In the genomic region with DNA sequence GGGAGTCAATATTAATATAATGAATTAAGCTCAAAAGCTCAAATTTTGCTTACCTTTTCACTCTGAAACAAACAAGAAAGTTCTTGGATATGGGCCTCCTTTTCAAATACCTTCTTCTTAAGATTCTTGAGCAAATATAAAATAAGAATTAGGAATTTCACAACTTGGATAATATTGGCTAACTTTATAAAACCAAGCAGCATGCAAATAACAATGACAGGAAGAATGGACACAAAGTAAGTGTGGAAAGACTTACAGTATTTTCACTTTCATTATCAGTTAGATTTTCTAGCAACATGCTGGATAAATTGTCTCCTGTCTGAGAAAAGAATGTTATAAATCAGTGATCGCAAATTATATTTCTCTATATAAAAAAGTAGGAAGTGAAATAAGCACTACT, we compare ENCODE assay signal across 11 cellular contexts. TPM values are rescaled to one million over a fixed set of nuclear protein-coding genes. Genes with fewer than 3 reads are reported as not detected.
A peak's percentile ranks its signal among the peaks of the same experiment; 100 is the strongest.
DNase-seq lines count a peak whose midpoint lies in the region; ATAC-seq, FAIRE-seq and TF ChIP-seq lines count a peak whose summit lies in the region.
"Had no signal": no experiment of that assay in that cellular context is flagged by ENCODE, and none has a peak within 500 bp of the region (broad histone marks: within the 10 kb centered on the region; RNA-seq: fewer than 3 reads in every experiment).

No MANE protein-coding gene starts in this region.

- H3K9ac ChIP-seq in PC-3 (ENCODE audit: low read length): no peak overlapping the region

- H3K9me3 ChIP-seq in CD8-positive, alpha-beta memory T cell (ENCODE audit: low read length): no peaks in the 10 kb centered on the region
- H3K9me3 ChIP-seq in PC-3 (ENCODE audit: low read length): no peaks in the 10 kb centered on the region
- H3K9me3 ChIP-seq: adrenal gland had no signal

- H3K36me3 ChIP-seq in CD8-positive, alpha-beta memory T cell (ENCODE audit: insufficient read depth, low read length): no peaks in the 10 kb centered on the region
- peaks cover 6% of the 10 kb centered on the region; the same call in 1 of the 2 replicates for H3K36me3 ChIP-seq in PC-3 (ENCODE audit: low read depth, low read length)
- H3K36me3 ChIP-seq: adrenal gland had no signal

- no peak overlapping the region for H3K4me3 ChIP-seq in CD8-positive, alpha-beta memory T cell (ENCODE audit: low read length)
- no peak overlapping the region for H3K4me3 ChIP-seq in fibroblast of the aortic adventitia (ENCODE audit: low read depth, low read length)
- no peak overlapping the region for H3K4me3 ChIP-seq in PC-3 (ENCODE audit: low read length)

- H3K27ac ChIP-seq in CD8-positive, alpha-beta memory T cell (ENCODE audit: low read depth, low read length): no peak overlapping the region
- no peak overlapping the region for H3K27ac ChIP-seq in PC-3 (ENCODE audit: low read length)
- H3K27ac ChIP-seq: adrenal gland had no signal

- H3K4me1 ChIP-seq in CD8-positive, alpha-beta memory T cell (ENCODE audit: insufficient read depth, low read length): no peaks in the 10 kb centered on the region
- no peaks in the 10 kb centered on the region for H3K4me1 ChIP-seq in PC-3 (ENCODE audit: insufficient read depth, low read length)

- DNase-seq in CD8-positive, alpha-beta memory T cell: no peak
- DNase-seq in fibroblast of the aortic adventitia (ENCODE audit: low read depth) (peak; percentile 60), head of caudate nucleus (no peak), GDM1 (lab: John Stamatoyannopoulos, UW) (no peak), urothelium cell line (ENCODE audit: low spot score) (no peak), PC-3 (no peak)
- DNase-seq: adrenal gland, NCI-H187, occipital lobe had no signal

- no TSS peak for BruUV-seq in PC-3 (replicated peaks; lab: Mats Ljungman, UMichigan)

- intact Hi-C loops in head of caudate nucleus (cut with DNase I) (loop anchor here (10.0 kb wide), 1 partner anchor 122 kb away; no protein-coding TSS in a partner anchor), PC-3 (cut with micrococcal nuclease) (loop anchor here (5.0 to 10.0 kb wide), 2 partner anchors 302 to 359 kb away; no protein-coding TSS in a partner anchor)

- no peaks in the 10 kb centered on the region for H3K9me2 ChIP-seq in PC-3 (replicated peaks; ENCODE audit: low read length)

- no peak overlapping the region for H2AFZ ChIP-seq in PC-3 (ENCODE audit: low read length)

- POLR2A ChIA-PET in CD8-positive, alpha-beta memory T cell (lab: Charles Lee): no interaction called here
- POLR2A ChIA-PET in PC-3 (lab: Charles Lee; ENCODE audit: unreplicated experiment): no interaction called here

- H3K36me3 Mint-ChIP-seq in CD8-positive, alpha-beta memory T cell: peaks cover 6 to 20% (median 8%) of the 10 kb centered on the region in 3 donors

- H3K9me3 Mint-ChIP-seq in CD8-positive, alpha-beta memory T cell: peaks cover 0 to 2% (median 0%) of the 10 kb centered on the region in 5 donors

- H3K27ac Mint-ChIP-seq in CD8-positive, alpha-beta memory T cell: peak overlapping the region in 5 of 8 donors; percentile 17 to 84 (median 72)

- H3K4me2 ChIP-seq in PC-3 (ENCODE audit: low read length): no peak overlapping the region

- ATAC-seq in GM19351 (IDR thresholded peaks at IDR 0.05; ENCODE audit: unreplicated experiment): peak; percentile 55
- peak; percentile 45 for ATAC-seq in HG03558 (IDR thresholded peaks at IDR 0.05; ENCODE audit: extremely low read depth, unreplicated experiment)
- no peak for ATAC-seq in PC-3

- CTCF ChIA-PET in CD8-positive, alpha-beta memory T cell (lab: Charles Lee): interaction anchor here (1.2 to 2.2 kb wide), 3 partner anchors 10 to 119 kb away, joined by 3 to 11 read pairs (median 3); a partner anchor contains a TSS
- CTCF ChIA-PET in PC-3 (lab: Charles Lee): interaction anchor here (0.6 kb wide), 1 partner anchor 120 kb away, joined by 4 read pairs; no protein-coding TSS in a partner anchor

- H3F3A ChIP-seq in PC-3 (ENCODE audit: low read length, unreplicated experiment): no peaks in the 10 kb centered on the region

- no peaks in the 10 kb centered on the region for H3K27me3 ChIP-seq in CD8-positive, alpha-beta memory T cell (ENCODE audit: insufficient read depth, low read length, poor library complexity, severe bottlenecking)
- H3K27me3 ChIP-seq in PC-3 (ENCODE audit: low read length): no peaks in the 10 kb centered on the region
- H3K27me3 ChIP-seq: adrenal gland had no signal

- FAIRE-seq in urothelium cell line (lab: Jason Lieb, UNC): no peak

- H3K27me3 Mint-ChIP-seq in CD8-positive, alpha-beta memory T cell: no peaks in the 10 kb centered on the region

- TF ChIP-seq CTCF in fibroblast of the aortic adventitia (IDR thresholded peaks at IDR 0.05; ENCODE audit: insufficient read depth, low read length): no peak
- no peak for TF ChIP-seq CTCF in PC-3 (conservative IDR thresholded peaks at IDR 0.05; ENCODE audit: low read depth, low read length)

- peak overlapping the region; percentile 27 to 76 (median 68) for H3K4me3 Mint-ChIP-seq in CD8-positive, alpha-beta memory T cell

- H3K4me1 Mint-ChIP-seq in CD8-positive, alpha-beta memory T cell: peaks cover 22 to 38% (median 34%) of the 10 kb centered on the region in 3 donors

- H4K20me1 ChIP-seq in PC-3 (ENCODE audit: low read length): no peaks in the 10 kb centered on the region

- H3K79me2 ChIP-seq in PC-3 (ENCODE audit: low read length): peaks cover under 1% of the 10 kb centered on the region; the same call in 1 of the 2 replicates

RNA-seq across cellular contexts. Expression of a gene that starts 13.2 kb away (rescaled TPM):
- 10 to 100 TPM; 27.6 to 30.1 TPM for total RNA-seq in CD8-positive, alpha-beta memory T cell
- polyA plus RNA-seq in CD8-positive, alpha-beta memory T cell: 52.9 TPM
- total RNA-seq in fibroblast of the aortic adventitia (ENCODE audit: low replicate concordance) (52.4 and 65.9 TPM in 2 replicates), PC-3 (2014; rRNA removed) (18.3 and 21.8 TPM in 2 replicates)

RNA-seq across cellular contexts. Expression of a gene that starts 41.1 kb away (rescaled TPM):
- total RNA-seq in CD8-positive, alpha-beta memory T cell: not detected
- polyA plus RNA-seq in CD8-positive, alpha-beta memory T cell: not detected
- total RNA-seq in fibroblast of the aortic adventitia (ENCODE audit: low replicate concordance) (8.8 and 43.2 TPM in 2 replicates), PC-3 (2014; rRNA removed) (0.17 and 0.22 TPM in 2 replicates)
